Comparison of ENCODE assay signal across 8 cellular contexts in the genomic region with DNA sequence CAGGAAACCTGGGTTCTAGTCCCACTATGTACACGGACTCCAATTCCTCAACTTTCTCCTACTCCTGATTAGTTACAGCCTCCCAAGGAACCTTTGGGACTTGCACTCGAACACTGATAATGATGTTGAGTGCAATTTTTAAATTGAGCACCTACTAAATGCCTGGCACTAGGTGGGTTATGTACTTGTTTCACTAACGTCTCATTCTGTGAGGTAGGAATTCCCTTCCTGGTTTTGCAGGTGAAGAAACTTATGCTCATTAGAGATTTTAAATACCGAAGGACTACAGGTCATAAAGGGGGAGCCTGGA. TPM values are rescaled to one million over a fixed set of nuclear protein-coding genes. Genes with fewer than 3 reads are reported as not detected.
DNase-seq lines count a peak whose midpoint lies in the region; ATAC-seq, FAIRE-seq and TF ChIP-seq lines count a peak whose summit lies in the region.

No MANE protein-coding gene starts in this region.

- CTCF ChIA-PET in PC-9 (lab: Charles Lee) = no interaction called here

- POLR2A ChIA-PET in PC-9 (lab: Charles Lee; ENCODE audit: unreplicated experiment) = no interaction called here

- no TSS peak for BruUV-seq in PC-9 (replicated peaks; lab: Mats Ljungman, UMichigan)

- peak overlapping the region; percentile 93 for H3K4me3 ChIP-seq in PC-9
- peak overlapping the region; percentile 89 for H3K4me3 ChIP-seq in fibroblast of mammary gland (ENCODE audit: control insufficient read depth, low read depth, low read length)
- H3K4me3 ChIP-seq in sigmoid colon = peak overlapping the region; percentile 65 to 76 (median 72)

- H4K20me1 ChIP-seq in PC-9 (ENCODE audit: insufficient read depth) = no peaks in the 10 kb centered on the region

- no peak for TF ChIP-seq CTCF in PC-9 (conservative IDR thresholded peaks at IDR 0.05)
- TF ChIP-seq CTCF in fibroblast of mammary gland (conservative IDR thresholded peaks at IDR 0.05; ENCODE audit: control insufficient read depth, insufficient read depth, low read depth, low read length) = no peak
- no peak for TF ChIP-seq CTCF in sigmoid colon (IDR thresholded peaks at IDR 0.05)

- peak; percentile 2 for ATAC-seq in GM21390 (IDR thresholded peaks at IDR 0.05; ENCODE audit: unreplicated experiment)

- intact Hi-C loops in PC-9 (cut with micrococcal nuclease; ENCODE audit: unreplicated experiment) = loop anchor here (5.0 to 10.0 kb wide), 2 partner anchors 228 to 444 kb away; no protein-coding TSS in a partner anchor
- intact Hi-C loops in sigmoid colon (cut with DNase I) = no loop called here

- H3K79me2 ChIP-seq in PC-9 (ENCODE audit: low read depth) = peaks cover 36% of the 10 kb centered on the region

- FAIRE-seq in RCC 7860 (lab: Jason Lieb, UNC) = no peak

- H3K4me1 ChIP-seq in PC-9 (replicated peaks; ENCODE audit: insufficient read depth) = peaks cover 23% of the 10 kb centered on the region
- H3K4me1 ChIP-seq in sigmoid colon = peaks cover 0 to 21% (median 14%) of the 10 kb centered on the region in 4 donors

- no peak for TF ChIP-seq EP300 in sigmoid colon (IDR thresholded peaks at IDR 0.05)

- H3K36me3 ChIP-seq in PC-9 (ENCODE audit: low read depth) (peaks cover 17% of the 10 kb centered on the region; the same call in 1 of the 2 replicates), sigmoid colon (peaks cover 0 to 27% (median 3%) of the 10 kb centered on the region in 4 donors)

- H3K9me3 ChIP-seq in PC-9 (ENCODE audit: insufficient read depth, low read depth) (no peaks in the 10 kb centered on the region), sigmoid colon (no peaks in the 10 kb centered on the region)

- no peaks in the 10 kb centered on the region for H3K27me3 ChIP-seq in PC-9 (ENCODE audit: insufficient read depth, low read depth)
- no peaks in the 10 kb centered on the region for H3K27me3 ChIP-seq in sigmoid colon

- peak overlapping the region; percentile 96 for H2AFZ ChIP-seq in PC-9

- H3K9me2 ChIP-seq in PC-9 (ENCODE audit: insufficient read depth) = no peaks in the 10 kb centered on the region

- H3K27ac ChIP-seq in PC-9 (peak overlapping the region; percentile 92), sigmoid colon (peak overlapping the region in 2 of 4 donors; percentile 85 to 89), substantia nigra (ENCODE audit: low read depth, low read length, poor library complexity, severe bottlenecking) (no peak overlapping the region)

- peaks cover 18% of the 10 kb centered on the region for H3F3A ChIP-seq in PC-9 (ENCODE audit: insufficient read depth, low read depth)

- peak; percentile 8 to 37 for DNase-seq in PC-9
- DNase-seq in fibroblast of mammary gland (ENCODE audit: low read depth) = no peak
- DNase-seq in sigmoid colon = no peak
- no peak for DNase-seq in RCC 7860 (ENCODE audit: low spot score)
- no peak for DNase-seq in GF-D8 (lab: John Stamatoyannopoulos, UW)
- no peak for DNase-seq in H4 (ENCODE audit: low spot score)
- no peak for DNase-seq in substantia nigra (lab: John Stamatoyannopoulos, UW)

- 2 to 3% methylated on average over 4 of the region's 4 CpGs for WGBS in sigmoid colon, 2 donors

- no peak for TF ChIP-seq POLR2A in sigmoid colon (IDR thresholded peaks at IDR 0.05)

- H3K4me2 ChIP-seq in PC-9 = peak overlapping the region; percentile 80

RNA-seq across cellular contexts. Expression of gene PARPBP, which starts 0.5 kb away (rescaled TPM):
- total RNA-seq in PC-9 (2021) = 12.8 and 16.2 TPM in 2 replicates
- 1 to 10 TPM; 1.8 to 2.3 (median 1.9) TPM for total RNA-seq in sigmoid colon
- polyA plus RNA-seq in sigmoid colon = 1 to 10 TPM; 1.2 to 7.9 (median 6.0) TPM
- 29.8 and 30.0 TPM in 2 replicates for total RNA-seq in H4 (2014; rRNA removed; shearing (Covaris generic))

RNA-seq across cellular contexts. Expression of gene NUP37, which starts 0.6 kb away (rescaled TPM):
- total RNA-seq in PC-9 (2021) (48.2 and 72.4 TPM in 2 replicates), sigmoid colon (10 to 100 TPM; 16.1 to 24.3 (median 18.6) TPM)
- 10 to 100 TPM; 12.0 to 30.2 (median 22.2) TPM for polyA plus RNA-seq in sigmoid colon
- total RNA-seq in H4 (2014; rRNA removed; shearing (Covaris generic)) = 126 and 139 TPM in 2 replicates

RNA-seq across cellular contexts. Expression of gene WASHC3, which starts 58.7 kb away (rescaled TPM):
- 20.9 and 29.7 TPM in 2 replicates for total RNA-seq in PC-9 (2021)
- total RNA-seq in sigmoid colon = 100 to 1,000 TPM in 1 of 4 donors, 10 to 100 TPM in 3; 90.0 to 115 (median 95.6) TPM
- 10 to 100 TPM; 45.0 to 52.0 (median 45.9) TPM for polyA plus RNA-seq in sigmoid colon
- 72.6 and 79.8 TPM in 2 replicates for total RNA-seq in H4 (2014; rRNA removed; shearing (Covaris generic))

Comparison
In these comparisons a context has a peak if more than half of its experiments do, and no peak if none do; other contexts are left out.
1. DNase-seq: peak in PC-9 (2 of 2); none in fibroblast of mammary gland (single experiment), sigmoid colon (single experiment), RCC 7860 (single experiment), GF-D8 (single experiment), H4 (single experiment) and substantia nigra (0 of 49).
2. Peak in every context shown above with its lines, with median percentiles within 50 percentile points of each other: H3K4me3 ChIP-seq.